Comparison of ENCODE assay signal across 1 cellular context in genomic region chr1:65041014-65041413, GRCh38.
TF ChIP-seq lines count a peak whose summit lies in the region.

No MANE protein-coding gene starts in this region.

TF ChIP-seq in K562, 482 proteins besides CTCF, POLR2A, EP300 and RAD21 (continued from another document):
- TF ChIP-seq ZBTB2 (IDR thresholded peaks at IDR 0.05), result no peak
- TF ChIP-seq TFE3 (CRISPR knock-in tag; IDR thresholded peaks at IDR 0.05), result no peak
- TF ChIP-seq HIVEP1 (CRISPR knock-in tag; IDR thresholded peaks at IDR 0.05), result no peak
- TF ChIP-seq NFATC3 (IDR thresholded peaks at IDR 0.05), result no peak
- TF ChIP-seq RHOXF2B (CRISPR knock-in tag; conservative IDR thresholded peaks at IDR 0.05), result no peak
- no peak for TF ChIP-seq THRB (CRISPR knock-in tag; conservative IDR thresholded peaks at IDR 0.05)
- no peak for TF ChIP-seq TOE1 (IDR thresholded peaks at IDR 0.05; ENCODE audit: borderline replicate concordance)
- TF ChIP-seq TOE1 (CRISPR knock-in tag; IDR thresholded peaks at IDR 0.05; ENCODE audit: borderline replicate concordance, low read depth), result no peak
- TF ChIP-seq BCLAF1 (IDR thresholded peaks at IDR 0.05; ENCODE audit: borderline replicate concordance in 1 of 2, control insufficient read depth in 1 of 2, low read depth in 2 of 2, low read length in 1 of 2), result no peak
- no peak for TF ChIP-seq ZNF655 (CRISPR knock-in tag; IDR thresholded peaks at IDR 0.05)
TF ChIP-seq in K562: peak in this region for 0.
